ENCODE assay signal across 8 cellular contexts in genomic region chr22:37267128-37267587, GRCh38. TPM values are rescaled to one million over a fixed set of nuclear protein-coding genes. Genes with fewer than 3 reads are reported as not detected.
DNase-seq lines count a peak whose midpoint lies in the region; ATAC-seq, FAIRE-seq and TF ChIP-seq lines count a peak whose summit lies in the region.

No MANE protein-coding gene starts in this region.

- peaks cover 28 to 31% (median 29%) of the 10 kb centered on the region in 3 donors for H3K4me1 Mint-ChIP-seq in T-cell
- H3K4me1 Mint-ChIP-seq in astrocyte (ENCODE audit: low read depth, unreplicated experiment) = peaks cover 2% of the 10 kb centered on the region

- H3K9ac ChIP-seq in astrocyte (ENCODE audit: low read length) (peak overlapping the region; percentile 52), kidney (ENCODE audit: low read length in 2 of 2) (no peak overlapping the region)

- CTCF ChIA-PET in T-cell (lab: Charles Lee) = interaction anchor here in 1 of 2 donors (0.6 to 1.4 kb wide), 2 partner anchors 29 to 162 kb away, joined by 3 read pairs; no protein-coding TSS in a partner anchor

- intact Hi-C loops in kidney (cut with DNase I) = no loop called here

- H3K36me3 Mint-ChIP-seq in T-cell = no peaks in the 10 kb centered on the region
- H3K36me3 Mint-ChIP-seq in astrocyte (ENCODE audit: low read depth, unreplicated experiment) = no peaks in the 10 kb centered on the region

- FAIRE-seq in astrocyte (lab: Jason Lieb, UNC) = no peak
- FAIRE-seq in kidney (lab: Jason Lieb, UNC) = no peak

- H3K4me3 Mint-ChIP-seq in T-cell = peak overlapping the region; percentile 84 to 88 (median 87)
- no peak overlapping the region for H3K4me3 Mint-ChIP-seq in astrocyte (ENCODE audit: unreplicated experiment)

- peak overlapping the region; percentile 79 for H3K4me2 ChIP-seq in astrocyte (ENCODE audit: low read length)

- H3K27ac ChIP-seq in astrocyte (ENCODE audit: low read depth, low read length) (no peak overlapping the region), kidney (ENCODE audit: low read depth in 2 of 2, low read length in 2 of 2) (no peak overlapping the region)

- H4K20me1 ChIP-seq in astrocyte (ENCODE audit: insufficient read depth, low read length) = no peaks in the 10 kb centered on the region

- H3K4me3 ChIP-seq in astrocyte (ENCODE audit: insufficient read depth, low read depth, low read length) = peak overlapping the region; percentile 41
- H3K4me3 ChIP-seq in kidney (ENCODE audit: low read length in 2 of 2) = peak overlapping the region; percentile 33 to 55

- DNase-seq in NCI-H82 (lab: John Stamatoyannopoulos, UW) (peak; percentile 62), NCI-H82 treated with DMSO at 0.1 percent for 48 hours (lab: John Stamatoyannopoulos, UW; ENCODE audit: unreplicated experiment) (no peak), T-cell (peak; percentile 26 to 75 (median 60)), astrocyte (ENCODE audit: low read depth) (no peak), kidney (no peak)
- peak; percentile 45 for DNase-seq in stimulated activated CD4-positive, alpha-beta T cell treated with anti-CD3 and anti-CD28 coated beads, Interleukin-2, amount 100 ng/mL, for 4 hours (ENCODE audit: low read depth)

- H3K4me1 ChIP-seq in astrocyte (ENCODE audit: insufficient read depth, low read length) (peaks cover 8% of the 10 kb centered on the region), kidney (ENCODE audit: control insufficient read depth in 1 of 2, insufficient read depth in 1 of 2, low read depth in 1 of 2, low read length in 2 of 2) (peaks cover 0 to 3% of the 10 kb centered on the region in 2 donors)

- H2AFZ ChIP-seq in astrocyte (ENCODE audit: low read depth, low read length) = peak overlapping the region; percentile 53

- H3K27ac Mint-ChIP-seq in T-cell (peak overlapping the region; percentile 93 to 94), astrocyte (ENCODE audit: unreplicated experiment) (peak overlapping the region; percentile 66)

- POLR2A ChIA-PET in T-cell (lab: Charles Lee) = no interaction called here

- H3K27me3 Mint-ChIP-seq in T-cell = no peaks in the 10 kb centered on the region
- peaks cover 24% of the 10 kb centered on the region for H3K27me3 Mint-ChIP-seq in astrocyte (ENCODE audit: low read depth, unreplicated experiment)

- H3K36me3 ChIP-seq in astrocyte (ENCODE audit: insufficient read depth, low read length) (no peaks in the 10 kb centered on the region), kidney (ENCODE audit: control insufficient read depth in 1 of 2, insufficient read depth in 2 of 2, low read length in 2 of 2) (no peaks in the 10 kb centered on the region)

- no peaks in the 10 kb centered on the region for H3K79me2 ChIP-seq in astrocyte (ENCODE audit: insufficient read depth, low read length)

- ATAC-seq in HG03139 (IDR thresholded peaks at IDR 0.05; ENCODE audit: unreplicated experiment) (peak; percentile 78), T-cell (replicated peaks in 1 of 4) (peak; percentile 90 to 95 (median 90)), GM19328 (IDR thresholded peaks at IDR 0.05; ENCODE audit: unreplicated experiment) (no peak)

- H3K9me3 ChIP-seq in astrocyte (ENCODE audit: insufficient read depth, low read depth, low read length) (peaks cover 15% of the 10 kb centered on the region), kidney (ENCODE audit: control insufficient read depth in 1 of 2, low read length in 2 of 2) (peaks cover 0 to 6% of the 10 kb centered on the region in 2 donors)

- TF ChIP-seq CTCF in astrocyte (IDR thresholded peaks at IDR 0.05; ENCODE audit: insufficient read depth, low read depth, low read length) = peak; percentile 48
- peak; percentile 66 for TF ChIP-seq CTCF in kidney (IDR thresholded peaks at IDR 0.05; ENCODE audit: borderline replicate concordance, extremely low read depth, insufficient read depth)

- no peaks in the 10 kb centered on the region for H3K27me3 ChIP-seq in astrocyte (ENCODE audit: insufficient read depth, low read length)

- H3K9me3 Mint-ChIP-seq in T-cell = no peaks in the 10 kb centered on the region
- peaks cover 20% of the 10 kb centered on the region for H3K9me3 Mint-ChIP-seq in astrocyte (ENCODE audit: unreplicated experiment)

RNA-seq across cellular contexts. Expression of gene CYTH4, which starts 15.2 kb away (rescaled TPM):
- total RNA-seq in T-cell (100 to 1,000 TPM; 146 to 181 (median 151) TPM), astrocyte (not detected in 2 replicates), kidney (30.2 TPM)
- polyA plus RNA-seq in kidney (ENCODE audit: insufficient read depth, low read depth, low replicate concordance) = 1.9 TPM

RNA-seq across cellular contexts. Expression of gene RAC2, which starts 23.1 kb away (rescaled TPM):
- total RNA-seq in T-cell (100 to 1,000 TPM; 353 to 413 (median 385) TPM), astrocyte (0.61 and 0.65 TPM in 2 replicates), kidney (38.6 TPM)
- 4.5 TPM for polyA plus RNA-seq in kidney (ENCODE audit: insufficient read depth, low read depth, low replicate concordance)

RNA-seq across cellular contexts. Expression of gene SSTR3, which starts 54.9 kb away (rescaled TPM):
- total RNA-seq in T-cell (1 to 10 TPM; 4.6 to 8.7 (median 5.3) TPM), astrocyte (0.07 TPM in 1 of 2 replicates, not detected in the other), kidney (0.13 TPM)
- polyA plus RNA-seq in kidney (ENCODE audit: insufficient read depth, low read depth, low replicate concordance) = 0.56 TPM

Comparison
In these comparisons a context has a peak if more than half of its experiments do, and no peak if none do; other contexts are left out.
1. DNase-seq: peak in NCI-H82 (single experiment), T-cell (34 of 34) and stimulated activated CD4-positive, alpha-beta T cell treated with anti-CD3 and anti-CD28 coated beads, Interleukin-2, amount 100 ng/mL, for 4 hours (single experiment); none in NCI-H82 treated with DMSO at 0.1 percent for 48 hours (single experiment), astrocyte (single experiment) and kidney (single experiment).
2. RNA of gene CYTH4, which starts 15.2 kb away (total RNA-seq): 146 to 181 TPM in T-cell and 30.2 TPM in kidney (single experiment); not detected in astrocyte; every median in the first group is over 10 times any median in the second.
3. RNA of gene RAC2, which starts 23.1 kb away (total RNA-seq): 353 to 413 TPM in T-cell and 38.6 TPM in kidney (single experiment); 0.61 to 0.65 TPM in astrocyte; every median in the first group is over 10 times any median in the second.